26 cellular contexts compared by ENCODE assay signal in the genomic region with DNA sequence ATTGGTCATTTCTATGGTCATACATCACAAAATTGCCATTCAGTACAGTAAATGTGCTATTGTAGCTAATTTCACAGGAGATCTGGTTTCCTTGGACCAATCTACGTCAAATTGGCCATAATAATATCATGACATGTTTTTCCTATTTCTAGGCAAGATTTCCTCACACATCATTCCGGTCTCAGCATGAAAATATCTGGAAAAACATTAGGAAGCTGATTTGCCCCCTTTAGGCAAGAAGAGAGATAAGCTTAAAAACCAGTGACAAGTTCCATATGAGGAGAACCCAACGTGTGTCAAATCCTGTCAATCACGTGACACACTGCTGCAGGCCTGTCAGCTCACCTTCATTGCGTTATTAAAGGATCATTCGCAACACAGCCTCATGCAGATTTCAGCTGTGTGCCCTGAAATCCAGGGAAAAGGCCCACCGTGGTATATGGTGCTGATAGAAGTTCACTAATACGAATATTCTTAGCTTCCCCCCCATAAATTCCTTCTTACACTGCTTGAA.
"Had no signal": no experiment of that assay in that cellular context is flagged by ENCODE, and none has a peak within 500 bp of the region (broad histone marks: within the 10 kb centered on the region; RNA-seq: fewer than 3 reads in every experiment).

No MANE protein-coding gene starts in this region.

- H3K27me3 ChIP-seq: left lung, neural progenitor cell, ovary, right atrium auricular region, spleen, suprapubic skin, tibial artery, upper lobe of right lung had no signal

- H3K27me3 Mint-ChIP-seq: stimulated activated naive CD8-positive, alpha-beta T cell treated with anti-CD3 and anti-CD28 coated beads, Interleukin-15, Interleukin-2, amounts not matched to agents 100 ng/mL and 50 ng/mL, for 24 hours had no signal

- H3K4me3 ChIP-seq: left lung, lower lobe of right lung, neural progenitor cell, ovary, right atrium auricular region, skin epidermis, spleen, suprapubic skin, thoracic aorta, tibial artery, upper lobe of right lung had no signal

- H3K36me3 Mint-ChIP-seq: naive thymus-derived CD8-positive, alpha-beta T cell; neural progenitor cell; stimulated activated effector memory CD8-positive, alpha-beta T cell treated with anti-CD3 and anti-CD28 coated beads, Interleukin-12 subunit alpha, Interleukin-12 subunit beta, amount 100 ng/mL, for 72 hours had no signal

- ATAC-seq: left colon; left lung; lower lobe of right lung; naive thymus-derived CD8-positive, alpha-beta T cell; sciatic nerve; stimulated activated effector memory CD8-positive, alpha-beta T cell treated with anti-CD3 and anti-CD28 coated beads, Interleukin-12 subunit alpha, Interleukin-12 subunit beta, amount 100 ng/mL, for 72 hours; upper lobe of right lung had no signal

- H3K27ac Mint-ChIP-seq: immature natural killer cell; naive thymus-derived CD8-positive, alpha-beta T cell; nephron; neural progenitor cell; progenitor cell of endocrine pancreas; stimulated activated effector memory CD8-positive, alpha-beta T cell treated with anti-CD3 and anti-CD28 coated beads, Interleukin-12 subunit alpha, Interleukin-12 subunit beta, amount 100 ng/mL, for 72 hours; stimulated activated naive CD8-positive, alpha-beta T cell treated with anti-CD3 and anti-CD28 coated beads, Interleukin-15, Interleukin-2, amounts not matched to agents 100 ng/mL and 50 ng/mL, for 24 hours had no signal

- H2AFZ ChIP-seq: neural progenitor cell had no signal

- H3K4me3 Mint-ChIP-seq: immature natural killer cell; naive thymus-derived CD8-positive, alpha-beta T cell; nephron; neural progenitor cell; stimulated activated effector memory CD8-positive, alpha-beta T cell treated with anti-CD3 and anti-CD28 coated beads, Interleukin-12 subunit alpha, Interleukin-12 subunit beta, amount 100 ng/mL, for 72 hours; stimulated activated naive CD8-positive, alpha-beta T cell treated with anti-CD3 and anti-CD28 coated beads, Interleukin-15, Interleukin-2, amounts not matched to agents 100 ng/mL and 50 ng/mL, for 24 hours had no signal

- H3K27ac ChIP-seq: left lung, lower lobe of right lung, neural progenitor cell, ovary, right atrium auricular region, skin epidermis, spleen, suprapubic skin, thoracic aorta, tibial artery, upper lobe of right lung had no signal

- H3K4me1 Mint-ChIP-seq: nephron had no signal

- H3K9ac ChIP-seq: neural progenitor cell had no signal

- H3K9me3 ChIP-seq: left lung, lower lobe of right lung, ovary, right atrium auricular region, spleen, suprapubic skin, thoracic aorta, tibial artery, upper lobe of right lung had no signal

- H3K36me3 ChIP-seq: left lung, lower lobe of right lung, neural progenitor cell, ovary, right atrium auricular region, spleen, suprapubic skin, thoracic aorta, tibial artery, upper lobe of right lung had no signal

- H3K4me2 ChIP-seq: neural progenitor cell had no signal

- H3K4me1 ChIP-seq: lower lobe of right lung, neural progenitor cell, right atrium auricular region, suprapubic skin, tibial artery, upper lobe of right lung had no signal

- H3K9me3 Mint-ChIP-seq: immature natural killer cell; naive thymus-derived CD8-positive, alpha-beta T cell; nephron; neural progenitor cell; stimulated activated effector memory CD8-positive, alpha-beta T cell treated with anti-CD3 and anti-CD28 coated beads, Interleukin-12 subunit alpha, Interleukin-12 subunit beta, amount 100 ng/mL, for 72 hours; stimulated activated naive CD8-positive, alpha-beta T cell treated with anti-CD3 and anti-CD28 coated beads, Interleukin-15, Interleukin-2, amounts not matched to agents 100 ng/mL and 50 ng/mL, for 24 hours had no signal

- DNase-seq: hypothalamus; immature natural killer cell; kidney; left colon; left lung; lower lobe of right lung; mammary epithelial cell; mesenchymal stem cell; naive thymus-derived CD8-positive, alpha-beta T cell; ovary; spleen; stimulated activated CD4-positive, alpha-beta T cell treated with anti-CD3 and anti-CD28 coated beads, Interleukin-4, amount 100 ng/mL, for 24 hours; stimulated activated naive CD4-positive, alpha-beta T cell; tibial artery; trophoblast cell; upper lobe of right lung had no signal
